In the genomic region with DNA sequence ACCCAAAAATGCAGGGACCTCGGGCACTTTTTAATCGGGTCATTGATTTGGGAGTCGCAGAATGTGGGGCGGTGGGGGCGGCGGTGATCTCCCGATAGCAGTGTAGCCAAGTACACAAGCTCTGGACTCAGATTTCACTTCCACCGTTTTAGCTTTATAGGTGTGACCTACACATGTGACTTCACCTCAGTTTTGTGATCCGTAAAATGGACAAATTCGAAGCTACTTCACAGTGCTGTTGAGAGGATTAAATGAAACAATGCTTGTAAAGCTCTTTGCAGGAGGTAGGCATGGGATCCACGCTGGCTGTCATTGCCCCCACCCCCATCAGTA, we compare ENCODE assay signal across 6 cellular contexts. TPM values are rescaled to one million over a fixed set of nuclear protein-coding genes. Genes with fewer than 3 reads are reported as not detected.
DNase-seq lines count a peak whose midpoint lies in the region; ATAC-seq and TF ChIP-seq lines count a peak whose summit lies in the region.

No MANE protein-coding gene starts in this region.

- ATAC-seq in activated T-helper 17 cell treated with anti-CD3 and anti-CD28 coated beads, Interleukin-2, amount 50 U/mL, for 72 hours (replicated peaks) = no peak
- no peak for ATAC-seq in HG02973 (IDR thresholded peaks at IDR 0.05; ENCODE audit: unreplicated experiment)

- H3K4me1 Mint-ChIP-seq in activated T-helper 17 cell treated with anti-CD3 and anti-CD28 coated beads, Interleukin-2, amount 50 U/mL, for 72 hours = peaks cover 15% of the 10 kb centered on the region
- H3K4me1 Mint-ChIP-seq in mesothelial cell of epicardium = peaks cover 14% of the 10 kb centered on the region

- TF ChIP-seq CTCF in mesothelial cell of epicardium (IDR thresholded peaks at IDR 0.05; ENCODE audit: unreplicated experiment) = no peak

- no peak for DNase-seq in mesothelial cell of epicardium (ENCODE audit: low spot score in 2 of 2, unreplicated experiment in 2 of 2)
- DNase-seq in COLO668 (lab: John Stamatoyannopoulos, UW; ENCODE audit: unreplicated experiment) = no peak
- DNase-seq in HK-2 (ENCODE audit: unreplicated experiment) = no peak

- no peak for TF ChIP-seq RAD21 in Ishikawa (IDR thresholded peaks at IDR 0.05; ENCODE audit: low read depth)

- peak overlapping the region; percentile 93 for H3K4me3 Mint-ChIP-seq in activated T-helper 17 cell treated with anti-CD3 and anti-CD28 coated beads, Interleukin-2, amount 50 U/mL, for 72 hours
- H3K4me3 Mint-ChIP-seq in mesothelial cell of epicardium = peak overlapping the region; percentile 90

- no peaks in the 10 kb centered on the region for H3K9me3 Mint-ChIP-seq in activated T-helper 17 cell treated with anti-CD3 and anti-CD28 coated beads, Interleukin-2, amount 50 U/mL, for 72 hours
- no peaks in the 10 kb centered on the region for H3K9me3 Mint-ChIP-seq in mesothelial cell of epicardium

- H3K27ac Mint-ChIP-seq in activated T-helper 17 cell treated with anti-CD3 and anti-CD28 coated beads, Interleukin-2, amount 50 U/mL, for 72 hours = peak overlapping the region; percentile 92
- peak overlapping the region; percentile 88 for H3K27ac Mint-ChIP-seq in mesothelial cell of epicardium

- TF ChIP-seq EP300 in Ishikawa (IDR thresholded peaks at IDR 0.05; ENCODE audit: borderline replicate concordance) = no peak

- no peaks in the 10 kb centered on the region for H3K27me3 Mint-ChIP-seq in activated T-helper 17 cell treated with anti-CD3 and anti-CD28 coated beads, Interleukin-2, amount 50 U/mL, for 72 hours
- H3K27me3 Mint-ChIP-seq in mesothelial cell of epicardium (ENCODE audit: low read depth) = no peaks in the 10 kb centered on the region

- H3K36me3 Mint-ChIP-seq in activated T-helper 17 cell treated with anti-CD3 and anti-CD28 coated beads, Interleukin-2, amount 50 U/mL, for 72 hours (ENCODE audit: low read depth) = peaks cover 63% of the 10 kb centered on the region
- H3K36me3 Mint-ChIP-seq in mesothelial cell of epicardium = peaks cover 20% of the 10 kb centered on the region

TF ChIP-seq in Ishikawa, 13 proteins besides CTCF, POLR2A, EP300 and RAD21:
- TF ChIP-seq, protein P1, sequence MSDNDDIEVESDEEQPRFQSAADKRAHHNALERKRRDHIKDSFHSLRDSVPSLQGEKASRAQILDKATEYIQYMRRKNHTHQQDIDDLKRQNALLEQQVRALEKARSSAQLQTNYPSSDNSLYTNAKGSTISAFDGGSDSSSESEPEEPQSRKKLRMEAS (IDR thresholded peaks at IDR 0.05) = peak; percentile 46; the same call in 1 of the 2 replicates
- TF ChIP-seq CREB1 (IDR thresholded peaks at IDR 0.05; ENCODE audit: low read depth) (no peak), TAF1 (IDR thresholded peaks at IDR 0.05; ENCODE audit: low read depth) (no peak)
- TF ChIP-seq, protein P2, sequence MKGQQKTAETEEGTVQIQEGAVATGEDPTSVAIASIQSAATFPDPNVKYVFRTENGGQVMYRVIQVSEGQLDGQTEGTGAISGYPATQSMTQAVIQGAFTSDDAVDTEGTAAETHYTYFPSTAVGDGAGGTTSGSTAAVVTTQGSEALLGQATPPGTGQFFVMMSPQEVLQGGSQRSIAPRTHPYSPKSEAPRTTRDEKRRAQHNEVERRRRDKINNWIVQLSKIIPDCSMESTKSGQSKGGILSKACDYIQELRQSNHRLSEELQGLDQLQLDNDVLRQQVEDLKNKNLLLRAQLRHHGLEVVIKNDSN (IDR thresholded peaks at IDR 0.05) = peak; percentile 59

RNA-seq across cellular contexts. Expression of gene RITA1, which starts 0.5 kb away (rescaled TPM):
- total RNA-seq in activated T-helper 17 cell treated with anti-CD3 and anti-CD28 coated beads, Interleukin-2, amount 50 U/mL, for 72 hours = 10 to 100 TPM; 14.2 to 23.9 TPM
- total RNA-seq in mesothelial cell of epicardium = 15.2 to 15.4 TPM (median 15.3 TPM) in 3 replicates

RNA-seq across cellular contexts. Expression of gene DDX54, which starts 0.7 kb away (rescaled TPM):
- 10 to 100 TPM; 47.4 to 86.9 TPM for total RNA-seq in activated T-helper 17 cell treated with anti-CD3 and anti-CD28 coated beads, Interleukin-2, amount 50 U/mL, for 72 hours
- total RNA-seq in mesothelial cell of epicardium = 66.7 to 74.5 TPM (median 69.0 TPM) in 3 replicates

RNA-seq across cellular contexts. Expression of gene TPCN1, which starts 35.3 kb away (rescaled TPM):
- total RNA-seq in activated T-helper 17 cell treated with anti-CD3 and anti-CD28 coated beads, Interleukin-2, amount 50 U/mL, for 72 hours = 10 to 100 TPM; 29.4 to 67.7 TPM
- total RNA-seq in mesothelial cell of epicardium = 40.0 to 46.0 TPM (median 42.7 TPM) in 3 replicates

RNA-seq across cellular contexts. Expression of gene CFAP73, which starts 36.5 kb away (rescaled TPM):
- 1 to 10 TPM in 1 of 2 donors, under 1 TPM in 1; 0.32 to 1.2 TPM for total RNA-seq in activated T-helper 17 cell treated with anti-CD3 and anti-CD28 coated beads, Interleukin-2, amount 50 U/mL, for 72 hours
- total RNA-seq in mesothelial cell of epicardium = not detected in 3 replicates

RNA-seq across cellular contexts. Expression of gene RASAL1, which starts 50.4 kb away (rescaled TPM):
- 10 to 100 TPM in 1 of 2 donors, 1 to 10 TPM in 1; 1.0 to 21.3 TPM for total RNA-seq in activated T-helper 17 cell treated with anti-CD3 and anti-CD28 coated beads, Interleukin-2, amount 50 U/mL, for 72 hours
- total RNA-seq in mesothelial cell of epicardium = 0.61 to 1.2 TPM (median 0.65 TPM) in 3 replicates
